ENCODE assay signal across 12 cellular contexts in the genomic region with DNA sequence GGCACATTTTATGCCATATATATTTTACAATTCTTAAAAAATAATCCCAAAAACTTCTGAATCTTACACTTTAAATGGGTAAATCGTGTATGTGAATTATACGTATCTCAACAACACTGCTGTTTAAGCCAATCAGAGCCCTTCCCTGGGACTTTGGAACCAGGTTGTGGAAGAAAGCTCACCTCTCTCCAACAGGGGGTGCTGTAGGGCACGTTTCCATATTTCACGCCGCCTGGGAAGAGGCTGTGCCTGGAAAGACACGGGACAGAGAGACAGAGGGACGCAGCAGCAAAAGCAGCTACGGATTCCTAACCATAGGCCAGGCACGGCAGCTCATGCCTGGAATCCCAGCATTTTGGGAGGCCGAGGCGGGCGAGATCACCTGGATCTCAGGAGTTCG. TPM values are rescaled to one million over a fixed set of nuclear protein-coding genes. Genes with fewer than 3 reads are reported as not detected.
A peak's percentile ranks its signal among the peaks of the same experiment; 100 is the strongest.
DNase-seq lines count a peak whose midpoint lies in the region; ATAC-seq and TF ChIP-seq lines count a peak whose summit lies in the region.
"Had no signal": no experiment of that assay in that cellular context is flagged by ENCODE, and none has a peak within 500 bp of the region (broad histone marks: within the 10 kb centered on the region; RNA-seq: fewer than 3 reads in every experiment).

No MANE protein-coding gene starts in this region.

- no peak overlapping the region for H3K27ac Mint-ChIP-seq in CD4-positive, alpha-beta T cell
- no peak overlapping the region for H3K27ac Mint-ChIP-seq in WTC11
- H3K27ac Mint-ChIP-seq: natural killer cell treated with Interleukin-12 subunit alpha and Interleukin-12 subunit beta and Interleukin-15 and Interleukin-18, amount 100 ng/mL, for 72 hours had no signal

- 48 to 49% methylated on average over 13 of the region's 13 CpGs for WGBS in GM23248 (ENCODE audit: low coverage in 1 of 2, low lambda C conversion rate in 2 of 2, missing lambda C conversion rate in 2 of 2), 2 experiments

- H3K27me3 Mint-ChIP-seq in CD4-positive, alpha-beta T cell = no peaks in the 10 kb centered on the region
- H3K27me3 Mint-ChIP-seq in WTC11 (ENCODE audit: low read depth) = peaks cover 33% of the 10 kb centered on the region
- H3K27me3 Mint-ChIP-seq: natural killer cell treated with Interleukin-12 subunit alpha and Interleukin-12 subunit beta and Interleukin-15 and Interleukin-18, amount 100 ng/mL, for 72 hours had no signal

- H3K4me1 ChIP-seq in GM23248 (ENCODE audit: insufficient read depth) (no peaks in the 10 kb centered on the region), lower lobe of right lung (no peaks in the 10 kb centered on the region)

- H3K4me3 Mint-ChIP-seq in CD4-positive, alpha-beta T cell = no peak overlapping the region
- H3K4me3 Mint-ChIP-seq in WTC11 = no peak overlapping the region
- H3K4me3 Mint-ChIP-seq: natural killer cell treated with Interleukin-12 subunit alpha and Interleukin-12 subunit beta and Interleukin-15 and Interleukin-18, amount 100 ng/mL, for 72 hours had no signal

- no peaks in the 10 kb centered on the region for H3K27me3 ChIP-seq in CD4-positive, alpha-beta T cell (ENCODE audit: control insufficient read depth, insufficient read depth, low read length)
- H3K27me3 ChIP-seq in GM23248 (replicated peaks; ENCODE audit: insufficient read depth) (no peaks in the 10 kb centered on the region), lower lobe of right lung (ENCODE audit: low read depth) (peaks cover 26% of the 10 kb centered on the region)

- no peaks in the 10 kb centered on the region for H3K79me2 ChIP-seq in GM23248 (ENCODE audit: insufficient read depth)

- H3K4me1 Mint-ChIP-seq in CD4-positive, alpha-beta T cell (ENCODE audit: low read depth) = peaks cover 14% of the 10 kb centered on the region
- no peaks in the 10 kb centered on the region for H3K4me1 Mint-ChIP-seq in WTC11

- H3K9me2 ChIP-seq in GM23248 (ENCODE audit: insufficient read depth) = no peaks in the 10 kb centered on the region

- H3K9ac ChIP-seq in GM23248 = no peak overlapping the region

- no peaks in the 10 kb centered on the region for H3K36me3 Mint-ChIP-seq in CD4-positive, alpha-beta T cell (ENCODE audit: low read depth)
- peaks cover 8% of the 10 kb centered on the region for H3K36me3 Mint-ChIP-seq in WTC11
- H3K36me3 Mint-ChIP-seq: natural killer cell treated with Interleukin-12 subunit alpha and Interleukin-12 subunit beta and Interleukin-15 and Interleukin-18, amount 100 ng/mL, for 72 hours had no signal

- POLR2A ChIA-PET in CD4-positive, alpha-beta T cell (lab: Charles Lee) = interaction anchor here (1.1 kb wide), 1 partner anchor 28 kb away, joined by 5 read pairs; no protein-coding TSS in a partner anchor
- POLR2A ChIA-PET in WTC11 (lab: Charles Lee) = interaction anchor here (0.6 kb wide), 1 partner anchor 101 kb away, joined by 3 read pairs; no protein-coding TSS in a partner anchor

- H3K36me3 ChIP-seq in GM23248 (ENCODE audit: low read depth) = no peaks in the 10 kb centered on the region
- no peaks in the 10 kb centered on the region for H3K36me3 ChIP-seq in lower lobe of right lung

- ATAC-seq in CD4-positive, alpha-beta T cell (ENCODE audit: poor library complexity) = no peak
- peak; percentile 71 for ATAC-seq in WTC11
- ATAC-seq in lower lobe of right lung = no peak
- ATAC-seq in GM21381 (IDR thresholded peaks at IDR 0.05; ENCODE audit: unreplicated experiment) = no peak
- ATAC-seq: natural killer cell treated with Interleukin-12 subunit alpha and Interleukin-12 subunit beta and Interleukin-15 and Interleukin-18, amount 100 ng/mL, for 72 hours had no signal

- intact Hi-C loops in CD4-positive, alpha-beta T cell (cut with DNase I, micrococcal nuclease) = no loop called here
- intact Hi-C loops in lower lobe of right lung (cut with DNase I) = no loop called here

- in situ Hi-C loops in GM23248 (cut with MboI) = no loop called here

- TF ChIP-seq CTCF in CD4-positive, alpha-beta T cell (IDR thresholded peaks at IDR 0.05) = peak; percentile 13
- TF ChIP-seq CTCF in WTC11 (IDR thresholded peaks at IDR 0.05) (peak; percentile 37; the same call in 1 of the 2 replicates), lower lobe of right lung (IDR thresholded peaks at IDR 0.05) (peak; percentile 32)

- no peaks in the 10 kb centered on the region for H4K20me1 ChIP-seq in GM23248 (ENCODE audit: insufficient read depth)

- H3K4me3 ChIP-seq in GM23248 = no peak overlapping the region
- H3K4me3 ChIP-seq in lower lobe of right lung = no peak overlapping the region

- H3K27ac ChIP-seq in CD4-positive, alpha-beta T cell (ENCODE audit: low read depth, low read length) = no peak overlapping the region
- H3K27ac ChIP-seq in GM23248 (no peak overlapping the region), lower lobe of right lung (no peak overlapping the region), caudate nucleus (ENCODE audit: low read depth, low read length) (no peak overlapping the region)

- no peak overlapping the region for H3K4me2 ChIP-seq in GM23248 (ENCODE audit: unreplicated experiment)

- no peaks in the 10 kb centered on the region for H3F3A ChIP-seq in GM23248 (ENCODE audit: insufficient read depth)

- H3K9me3 Mint-ChIP-seq in CD4-positive, alpha-beta T cell = no peaks in the 10 kb centered on the region
- peaks cover 17% of the 10 kb centered on the region for H3K9me3 Mint-ChIP-seq in WTC11

- CTCF ChIA-PET in CD4-positive, alpha-beta T cell (lab: Charles Lee) = no interaction called here
- CTCF ChIA-PET in WTC11 (lab: Charles Lee) = interaction anchor here (0.6 to 1.9 kb wide), 29 partner anchors 9 to 307 kb away, joined by 3 to 21 read pairs (median 4); a partner anchor contains a TSS

- no peaks in the 10 kb centered on the region for H3K9me3 ChIP-seq in CD4-positive, alpha-beta T cell (ENCODE audit: control insufficient read depth, low read length)
- no peaks in the 10 kb centered on the region for H3K9me3 ChIP-seq in GM23248 (ENCODE audit: low read depth)
- H3K9me3 ChIP-seq in lower lobe of right lung = no peaks in the 10 kb centered on the region

- H2AFZ ChIP-seq in GM23248 = no peak overlapping the region

- DNase-seq in CD4-positive, alpha-beta T cell = no peak
- DNase-seq in GM23248 (peak; percentile 45), WTC11 (ENCODE audit: low spot score) (peak; percentile 58), lower lobe of right lung (no peak), SW 1271 (lab: John Stamatoyannopoulos, UW) (no peak), caudate nucleus (lab: John Stamatoyannopoulos, UW) (no peak), activated gamma-delta T cell (lab: John Stamatoyannopoulos, UW) (no peak)
- DNase-seq: activated CD8-positive, alpha-beta memory T cell treated with anti-CD3 and anti-CD28 coated beads for 24 hours; NCI-H446; stimulated activated CD4-positive, alpha-beta T cell treated with anti-CD3 and anti-CD28 coated beads, Interleukin-1b, Interleukin-23, amount 100 ng/mL, for 48 hours had no signal

TF ChIP-seq in WTC11, 78 proteins besides CTCF, POLR2A, EP300 and RAD21:
- TF ChIP-seq NFYB (CRISPR knock-in tag; conservative IDR thresholded peaks at IDR 0.05; ENCODE audit: low read depth) = peak; percentile 37; the same call in 1 of the 2 replicates
- TF ChIP-seq, protein P1, sequence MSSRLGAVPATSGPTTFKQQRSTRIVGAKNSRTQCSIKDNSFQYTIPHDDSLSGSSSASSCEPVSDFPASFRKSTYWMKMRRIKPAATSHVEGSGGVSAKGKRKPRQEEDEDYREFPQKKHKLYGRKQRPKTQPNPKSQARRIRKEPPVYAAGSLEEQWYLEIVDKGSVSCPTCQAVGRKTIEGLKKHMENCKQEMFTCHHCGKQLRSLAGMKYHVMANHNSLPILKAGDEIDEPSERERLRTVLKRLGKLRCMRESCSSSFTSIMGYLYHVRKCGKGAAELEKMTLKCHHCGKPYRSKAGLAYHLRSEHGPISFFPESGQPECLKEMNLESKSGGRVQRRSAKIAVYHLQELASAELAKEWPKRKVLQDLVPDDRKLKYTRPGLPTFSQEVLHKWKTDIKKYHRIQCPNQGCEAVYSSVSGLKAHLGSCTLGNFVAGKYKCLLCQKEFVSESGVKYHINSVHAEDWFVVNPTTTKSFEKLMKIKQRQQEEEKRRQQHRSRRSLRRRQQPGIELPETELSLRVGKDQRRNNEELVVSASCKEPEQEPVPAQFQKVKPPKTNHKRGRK (CRISPR knock-in tag; IDR thresholded peaks at IDR 0.05; ENCODE audit: borderline replicate concordance) = no peak
- TF ChIP-seq, protein P2, sequence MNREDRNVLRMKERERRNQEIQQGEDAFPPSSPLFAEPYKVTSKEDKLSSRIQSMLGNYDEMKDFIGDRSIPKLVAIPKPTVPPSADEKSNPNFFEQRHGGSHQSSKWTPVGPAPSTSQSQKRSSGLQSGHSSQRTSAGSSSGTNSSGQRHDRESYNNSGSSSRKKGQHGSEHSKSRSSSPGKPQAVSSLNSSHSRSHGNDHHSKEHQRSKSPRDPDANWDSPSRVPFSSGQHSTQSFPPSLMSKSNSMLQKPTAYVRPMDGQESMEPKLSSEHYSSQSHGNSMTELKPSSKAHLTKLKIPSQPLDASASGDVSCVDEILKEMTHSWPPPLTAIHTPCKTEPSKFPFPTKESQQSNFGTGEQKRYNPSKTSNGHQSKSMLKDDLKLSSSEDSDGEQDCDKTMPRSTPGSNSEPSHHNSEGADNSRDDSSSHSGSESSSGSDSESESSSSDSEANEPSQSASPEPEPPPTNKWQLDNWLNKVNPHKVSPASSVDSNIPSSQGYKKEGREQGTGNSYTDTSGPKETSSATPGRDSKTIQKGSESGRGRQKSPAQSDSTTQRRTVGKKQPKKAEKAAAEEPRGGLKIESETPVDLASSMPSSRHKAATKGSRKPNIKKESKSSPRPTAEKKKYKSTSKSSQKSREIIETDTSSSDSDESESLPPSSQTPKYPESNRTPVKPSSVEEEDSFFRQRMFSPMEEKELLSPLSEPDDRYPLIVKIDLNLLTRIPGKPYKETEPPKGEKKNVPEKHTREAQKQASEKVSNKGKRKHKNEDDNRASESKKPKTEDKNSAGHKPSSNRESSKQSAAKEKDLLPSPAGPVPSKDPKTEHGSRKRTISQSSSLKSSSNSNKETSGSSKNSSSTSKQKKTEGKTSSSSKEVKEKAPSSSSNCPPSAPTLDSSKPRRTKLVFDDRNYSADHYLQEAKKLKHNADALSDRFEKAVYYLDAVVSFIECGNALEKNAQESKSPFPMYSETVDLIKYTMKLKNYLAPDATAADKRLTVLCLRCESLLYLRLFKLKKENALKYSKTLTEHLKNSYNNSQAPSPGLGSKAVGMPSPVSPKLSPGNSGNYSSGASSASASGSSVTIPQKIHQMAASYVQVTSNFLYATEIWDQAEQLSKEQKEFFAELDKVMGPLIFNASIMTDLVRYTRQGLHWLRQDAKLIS (CRISPR knock-in tag; IDR thresholded peaks at IDR 0.05; ENCODE audit: borderline replicate concordance) = no peak

RNA-seq across cellular contexts. Expression of a gene that starts 29.4 kb away (rescaled TPM):
- total RNA-seq in CD4-positive, alpha-beta T cell = 10 to 100 TPM; 75.8 to 80.7 TPM
- total RNA-seq in GM23248 (2014; rRNA removed; shearing (Covaris generic)) = 3.7 and 4.6 TPM in 2 replicates
- 0.63 and 0.86 TPM in 2 replicates for polyA plus RNA-seq in GM23248 (2016; fragmentation: Nextera tagmentation; extraction: Ambion mirVana)
- total RNA-seq in WTC11 (2021) (120 to 129 TPM (median 126 TPM) in 3 replicates), lower lobe of right lung (47.6 TPM)

Comparison
In these comparisons a context has a peak if more than half of its experiments do, and no peak if none do; other contexts are left out.
1. DNase-seq: peak in GM23248 (single experiment) and WTC11 (single experiment); none in CD4-positive, alpha-beta T cell (0 of 10), lower lobe of right lung (single experiment), SW 1271 (0 of 2), caudate nucleus (0 of 61) and activated gamma-delta T cell (single experiment).
2. Peak in every context shown above with its lines, with median percentiles within 50 percentile points of each other: CTCF ChIP-seq.